ENCODE assay signal across 8 cellular contexts in the genomic region with DNA sequence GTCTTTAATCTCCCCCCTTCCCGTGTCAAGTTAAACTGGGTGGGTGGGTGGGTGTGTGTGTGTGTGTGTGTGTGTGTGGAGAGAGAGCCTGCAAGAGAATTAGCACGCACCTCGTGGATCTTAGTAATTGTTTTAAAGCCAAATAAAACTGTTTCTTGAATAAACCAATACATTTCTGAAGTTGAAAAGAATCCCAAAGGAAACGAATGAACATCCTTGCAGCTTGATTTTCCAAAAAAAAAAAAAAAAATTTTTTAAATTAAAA. TPM values are rescaled to one million over a fixed set of nuclear protein-coding genes. Genes with fewer than 3 reads are reported as not detected.
A peak's percentile ranks its signal among the peaks of the same experiment; 100 is the strongest.
DNase-seq lines count a peak whose midpoint lies in the region; TF ChIP-seq lines count a peak whose summit lies in the region.

No MANE protein-coding gene starts in this region.

- peak overlapping the region; percentile 79 to 99 (median 92) for H3K4me3 ChIP-seq in BLaER1 treated with 17β-estradiol and CSF1 and Interleukin-3, amounts not matched to agents 10 nM and 100 nM
- H3K4me3 ChIP-seq in HUES64 (ENCODE audit: low read length) (peak overlapping the region; percentile 80), mucosa of rectum (ENCODE audit: low read length in 2 of 2) (peak overlapping the region; percentile 72 to 84)

- H3K27me3 ChIP-seq in BLaER1 treated with 17β-estradiol and CSF1 and Interleukin-3, amounts not matched to agents 10 nM and 100 nM, result no peaks in the 10 kb centered on the region
- H3K27me3 ChIP-seq in HUES64 (ENCODE audit: insufficient read depth, low read length) (no peaks in the 10 kb centered on the region), mucosa of rectum (ENCODE audit: control insufficient read depth in 2 of 2, insufficient read depth in 2 of 2, low read length in 2 of 2) (no peaks in the 10 kb centered on the region)

- H3K27me3 Mint-ChIP-seq in brain, result peaks cover 6% of the 10 kb centered on the region

- DNase-seq in DMS79 treated with DMSO at 0.1 percent for 48 hours (lab: John Stamatoyannopoulos, UW), result no peak
- DNase-seq in effector CD8-positive, alpha-beta T cell (lab: John Stamatoyannopoulos, UW), result no peak
- no peak for DNase-seq in NCI-H446 (lab: John Stamatoyannopoulos, UW)
- no peak for DNase-seq in glomerular visceral epithelial cell (ENCODE audit: extremely low spot score)

- H3K36me3 Mint-ChIP-seq in brain, result peaks cover 6% of the 10 kb centered on the region

- peaks cover 33% of the 10 kb centered on the region for H3K4me1 Mint-ChIP-seq in brain

- H3K27ac ChIP-seq in BLaER1 treated with 17β-estradiol and CSF1 and Interleukin-3, amounts not matched to agents 10 nM and 100 nM, result peak overlapping the region; percentile 99 to 100 (median 100)
- H3K27ac ChIP-seq in HUES64 (ENCODE audit: low read depth, low read length), result peak overlapping the region; percentile 100; the same call in 1 of the 2 replicates
- peak overlapping the region; percentile 99 for H3K27ac ChIP-seq in mucosa of rectum (ENCODE audit: low read depth in 2 of 2, low read length in 2 of 2)

- H3K9me3 Mint-ChIP-seq in brain, result peaks cover 0 to 4% (median 0%) of the 10 kb centered on the region in 5 experiments

- peak overlapping the region; percentile 96 to 100 (median 99) for H3K27ac Mint-ChIP-seq in brain

- H3K4me2 ChIP-seq in BLaER1 treated with 17β-estradiol and CSF1 and Interleukin-3, amounts not matched to agents 10 nM and 100 nM, result peak overlapping the region; percentile 32 to 92 (median 78); a peak in 21 of 22 replicates

- peaks cover 51 to 70% (median 67%) of the 10 kb centered on the region in 10 experiments for H3K4me1 ChIP-seq in BLaER1 treated with 17β-estradiol and CSF1 and Interleukin-3, amounts not matched to agents 10 nM and 100 nM
- H3K4me1 ChIP-seq in HUES64 (ENCODE audit: insufficient read depth, low read length) (peaks cover 28% of the 10 kb centered on the region), mucosa of rectum (ENCODE audit: control insufficient read depth in 2 of 2, insufficient read depth in 2 of 2, low read length in 2 of 2) (peaks cover 23 to 34% of the 10 kb centered on the region in 2 donors)

- peaks cover 0 to 5% (median 0%) of the 10 kb centered on the region in 11 experiments; a peak in 5 of 22 replicates for H4K20me1 ChIP-seq in BLaER1 treated with 17β-estradiol and CSF1 and Interleukin-3, amounts not matched to agents 10 nM and 100 nM

- H3K4me3 Mint-ChIP-seq in brain, result peak overlapping the region; percentile 85 to 94 (median 87)

- H3K36me3 ChIP-seq in BLaER1 treated with 17β-estradiol and CSF1 and Interleukin-3, amounts not matched to agents 10 nM and 100 nM, result no peaks in the 10 kb centered on the region; a peak in 1 of 22 replicates
- H3K36me3 ChIP-seq in HUES64 (ENCODE audit: insufficient read depth, low read length) (no peaks in the 10 kb centered on the region), mucosa of rectum (ENCODE audit: control insufficient read depth in 2 of 2, insufficient read depth in 2 of 2, low read length in 2 of 2) (no peaks in the 10 kb centered on the region)

- peak overlapping the region; percentile 98 to 100 (median 100) for H3K9ac ChIP-seq in BLaER1 treated with 17β-estradiol and CSF1 and Interleukin-3, amounts not matched to agents 10 nM and 100 nM
- H3K9ac ChIP-seq in HUES64 (ENCODE audit: low read depth, low read length) (peak overlapping the region; percentile 100), mucosa of rectum (ENCODE audit: low read depth in 1 of 2, low read length in 2 of 2) (peak overlapping the region; percentile 68 to 85)

- WGBS in HUES64, result 0% methylated on average over 1 of the region's 4 CpGs

- H3K9me3 ChIP-seq in BLaER1 treated with 17β-estradiol and CSF1 and Interleukin-3, amounts not matched to agents 10 nM and 100 nM (replicated peaks in 1 of 11), result no peaks in the 10 kb centered on the region
- no peaks in the 10 kb centered on the region for H3K9me3 ChIP-seq in HUES64 (ENCODE audit: insufficient read depth, low read depth, low read length)
- H3K9me3 ChIP-seq in mucosa of rectum (ENCODE audit: control insufficient read depth in 2 of 2, low read length in 2 of 2), result no peaks in the 10 kb centered on the region

- no peak for TF ChIP-seq CTCF in brain (conservative IDR thresholded peaks at IDR 0.05)

RNA-seq across cellular contexts. Expression of a gene that starts 0.4 kb away (rescaled TPM):
- 7.2 TPM for polyA plus RNA-seq in HUES64 (2013, experiment 1 of 2)
- polyA plus RNA-seq in HUES64 (2013, experiment 2 of 2), result 7.7 TPM
- polyA plus RNA-seq in brain (ENCODE audit: insufficient read depth, low read depth, low replicate concordance), result 17.9 TPM

RNA-seq across cellular contexts. Expression of a gene that starts 35.6 kb away (rescaled TPM):
- polyA plus RNA-seq in HUES64 (2013, experiment 1 of 2), result 26.3 TPM
- 25.5 TPM for polyA plus RNA-seq in HUES64 (2013, experiment 2 of 2)
- 40.8 TPM for polyA plus RNA-seq in brain (ENCODE audit: insufficient read depth, low read depth, low replicate concordance)

RNA-seq across cellular contexts. Expression of a gene that starts 59.1 kb away (rescaled TPM):
- 0.30 TPM for polyA plus RNA-seq in HUES64 (2013, experiment 1 of 2)
- polyA plus RNA-seq in HUES64 (2013, experiment 2 of 2), result 0.25 TPM
- 2.0 TPM for polyA plus RNA-seq in brain (ENCODE audit: insufficient read depth, low read depth, low replicate concordance)
